ENCODE assay signal across 31 cellular contexts in the genomic region with DNA sequence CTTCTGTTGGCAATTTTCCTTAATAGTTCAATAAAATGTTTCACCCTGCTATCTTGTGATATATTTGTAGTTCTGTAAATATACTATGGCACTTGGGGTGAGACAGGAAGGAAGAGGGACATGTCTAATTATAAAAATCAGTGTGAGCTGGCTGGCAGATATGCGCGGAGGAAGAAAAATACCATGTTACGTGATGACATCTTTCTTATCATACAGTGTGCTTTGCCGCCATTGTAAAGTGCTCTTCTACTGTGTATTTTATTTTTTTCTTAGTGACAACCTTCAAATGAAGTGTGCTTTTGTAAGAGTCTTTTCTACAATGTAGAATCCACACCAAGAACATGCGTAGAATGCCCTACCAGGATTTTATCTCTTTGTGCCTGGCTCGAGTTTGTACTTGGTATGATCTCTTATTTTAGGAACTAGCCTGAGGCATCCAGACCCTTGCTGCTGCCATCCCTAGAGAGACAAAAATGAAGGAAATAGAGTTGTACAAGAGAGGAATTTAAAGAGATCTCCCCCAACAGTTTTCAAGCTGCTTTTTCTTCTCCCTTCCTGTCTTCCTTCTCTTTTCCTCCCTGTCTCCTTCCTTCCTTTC. TPM values are rescaled to one million over a fixed set of nuclear protein-coding genes. Genes with fewer than 3 reads are reported as not detected.
A peak's percentile ranks its signal among the peaks of the same experiment; 100 is the strongest.
DNase-seq lines count a peak whose midpoint lies in the region; ATAC-seq and TF ChIP-seq lines count a peak whose summit lies in the region.
"Had no signal": no experiment of that assay in that cellular context is flagged by ENCODE, and none has a peak within 500 bp of the region (broad histone marks: within the 10 kb centered on the region; RNA-seq: fewer than 3 reads in every experiment).

No MANE protein-coding gene starts in this region.

- H3K9me3 Mint-ChIP-seq in type B pancreatic cell: no peaks in the 10 kb centered on the region
- H3K9me3 Mint-ChIP-seq in activated naive CD8-positive, alpha-beta T cell treated with anti-CD3 and anti-CD28 coated beads for 36 hours: peaks cover 4% of the 10 kb centered on the region
- H3K9me3 Mint-ChIP-seq: activated CD8-positive, alpha-beta T cell treated with anti-CD3 and anti-CD28 coated beads for 36 hours; activated naive CD4-positive, alpha-beta T cell treated with anti-CD3 and anti-CD28 coated beads, Interleukin-2, amount 50 U/mL, for 72 hours; activated T-helper 17 cell treated with anti-CD3 and anti-CD28 coated beads, Interleukin-2, amount 50 U/mL, for 72 hours; CD4-positive, alpha-beta T cell; effector memory CD8-positive, alpha-beta T cell had no signal

- H3K27ac ChIP-seq in brain microvascular endothelial cell: peak overlapping the region; percentile 38
- H3K27ac ChIP-seq in lower lobe of right lung: peak overlapping the region; percentile 63
- H3K27ac ChIP-seq: A549, cardiac muscle cell, parathyroid adenoma, RWPE1, testis had no signal

- peaks cover 4% of the 10 kb centered on the region for H3K9me3 ChIP-seq in lower lobe of right lung
- H3K9me3 ChIP-seq: A549, testis had no signal

- intact Hi-C loops in left cardiac atrium (cut with DNase I) (loop anchor here in 1 of 2 donors (5.0 kb wide), 3 partner anchors 303 to 1598 kb away; no protein-coding TSS in a partner anchor), left ventricle myocardium superior (cut with micrococcal nuclease) (no loop called here), lower lobe of right lung (cut with DNase I) (no loop called here)

- H3K27me3 ChIP-seq in brain microvascular endothelial cell (replicated peaks) (no peaks in the 10 kb centered on the region), lower lobe of right lung (ENCODE audit: low read depth) (no peaks in the 10 kb centered on the region)
- H3K27me3 ChIP-seq: cardiac muscle cell, testis had no signal

- TF ChIP-seq CTCF in brain microvascular endothelial cell (IDR thresholded peaks at IDR 0.05; ENCODE audit: low read depth, low read length, missing control alignments) (no peak), lower lobe of right lung (IDR thresholded peaks at IDR 0.05) (no peak), type B pancreatic cell (conservative IDR thresholded peaks at IDR 0.05) (no peak)

- H3K36me3 ChIP-seq in brain microvascular endothelial cell (replicated peaks) (no peaks in the 10 kb centered on the region), lower lobe of right lung (no peaks in the 10 kb centered on the region)
- H3K36me3 ChIP-seq: cardiac muscle cell had no signal

- ATAC-seq in left cardiac atrium (peak; percentile 38 to 57), left ventricle myocardium superior (no peak), lower lobe of right lung (peak; percentile 29 to 71), GM18867 (IDR thresholded peaks at IDR 0.05; ENCODE audit: unreplicated experiment) (no peak)
- ATAC-seq: A549; activated CD4-positive, alpha-beta T cell treated with anti-CD3 and anti-CD28 coated beads for 36 hours; activated CD8-positive, alpha-beta T cell treated with anti-CD3 and anti-CD28 coated beads for 36 hours; activated naive CD4-positive, alpha-beta T cell treated with anti-CD3 and anti-CD28 coated beads, Interleukin-2, amount 50 U/mL, for 72 hours; activated T-helper 17 cell treated with anti-CD3 and anti-CD28 coated beads, Interleukin-2, amount 50 U/mL, for 72 hours; effector memory CD8-positive, alpha-beta T cell; stimulated activated naive CD8-positive, alpha-beta T cell treated with anti-CD3 and anti-CD28 coated beads, Interleukin-15, Interleukin-2, amounts not matched to agents 100 U/mL and 50 U/mL, for 24 hours; T-helper 17 cell had no signal

- H3K4me3 Mint-ChIP-seq in type B pancreatic cell: no peak overlapping the region
- no peak overlapping the region for H3K4me3 Mint-ChIP-seq in activated naive CD8-positive, alpha-beta T cell treated with anti-CD3 and anti-CD28 coated beads for 36 hours
- H3K4me3 Mint-ChIP-seq: activated CD4-positive, alpha-beta T cell treated with anti-CD3 and anti-CD28 coated beads for 36 hours; activated CD8-positive, alpha-beta T cell treated with anti-CD3 and anti-CD28 coated beads for 36 hours; activated T-helper 17 cell treated with anti-CD3 and anti-CD28 coated beads, Interleukin-2, amount 50 U/mL, for 72 hours; CD4-positive, alpha-beta T cell; effector memory CD8-positive, alpha-beta T cell; neural crest cell; T-helper 17 cell had no signal

- in situ Hi-C loops in brain microvascular endothelial cell (cut with HindIII; ENCODE audit: low pct_ligation_motif_present, low sequenced_read_pairs): no loop called here

- H3K4me1 ChIP-seq in lower lobe of right lung: peaks cover 4% of the 10 kb centered on the region
- H3K4me1 ChIP-seq: A549, parathyroid adenoma had no signal

- no peaks in the 10 kb centered on the region for H3K27me3 Mint-ChIP-seq in type B pancreatic cell
- peaks cover 4% of the 10 kb centered on the region for H3K27me3 Mint-ChIP-seq in activated naive CD8-positive, alpha-beta T cell treated with anti-CD3 and anti-CD28 coated beads for 36 hours
- H3K27me3 Mint-ChIP-seq: activated CD8-positive, alpha-beta T cell treated with anti-CD3 and anti-CD28 coated beads for 36 hours; activated T-helper 17 cell treated with anti-CD3 and anti-CD28 coated beads, Interleukin-2, amount 50 U/mL, for 72 hours; T-helper 17 cell had no signal

- no peaks in the 10 kb centered on the region for H3K36me3 Mint-ChIP-seq in type B pancreatic cell
- peaks cover 3% of the 10 kb centered on the region for H3K36me3 Mint-ChIP-seq in activated naive CD8-positive, alpha-beta T cell treated with anti-CD3 and anti-CD28 coated beads for 36 hours
- H3K36me3 Mint-ChIP-seq: activated naive CD4-positive, alpha-beta T cell treated with anti-CD3 and anti-CD28 coated beads, Interleukin-2, amount 50 U/mL, for 72 hours had no signal

- no peak overlapping the region for H3K4me3 ChIP-seq in brain microvascular endothelial cell (ENCODE audit: low read depth, low read length)
- H3K4me3 ChIP-seq in lower lobe of right lung: no peak overlapping the region
- H3K4me3 ChIP-seq: A549, cardiac muscle cell, lung, testis had no signal

- H3K27ac Mint-ChIP-seq in type B pancreatic cell: peak overlapping the region; percentile 62
- H3K27ac Mint-ChIP-seq in activated naive CD8-positive, alpha-beta T cell treated with anti-CD3 and anti-CD28 coated beads for 36 hours: no peak overlapping the region
- H3K27ac Mint-ChIP-seq: activated CD4-positive, alpha-beta T cell treated with anti-CD3 and anti-CD28 coated beads for 36 hours; activated CD8-positive, alpha-beta T cell treated with anti-CD3 and anti-CD28 coated beads for 36 hours; activated naive CD4-positive, alpha-beta T cell treated with anti-CD3 and anti-CD28 coated beads, Interleukin-2, amount 50 U/mL, for 72 hours; activated T-helper 17 cell treated with anti-CD3 and anti-CD28 coated beads, Interleukin-2, amount 50 U/mL, for 72 hours; CD4-positive, alpha-beta T cell; effector memory CD8-positive, alpha-beta T cell; T-helper 17 cell had no signal

- DNase-seq in left cardiac atrium (no peak), left ventricle myocardium superior (no peak), brain microvascular endothelial cell (peak; percentile 1), lower lobe of right lung (no peak), type B pancreatic cell (ENCODE audit: extremely low spot score, unreplicated experiment) (no peak), NCI-H524 treated with DMSO at 0.1 percent for 48 hours (lab: John Stamatoyannopoulos, UW) (no peak)
- DNase-seq in activated naive CD8-positive, alpha-beta T cell treated with anti-CD3 and anti-CD28 coated beads for 36 hours: no peak
- DNase-seq: activated CD4-positive, alpha-beta T cell treated with anti-CD3 and anti-CD28 coated beads for 36 hours; activated CD8-positive, alpha-beta T cell treated with anti-CD3 and anti-CD28 coated beads for 36 hours; aorta; CD4-positive, alpha-beta T cell; cortex of kidney; DMS79 treated with DMSO at 0.1 percent for 48 hours; effector memory CD8-positive, alpha-beta T cell; erythroblast; GF-D8; NCI-H146; retina; stimulated activated CD4-positive, alpha-beta T cell treated with anti-CD3 and anti-CD28 coated beads, Interleukin-1b, Interleukin-23, amount 100 ng/mL, for 48 hours; stimulated activated naive CD8-positive, alpha-beta T cell treated with anti-CD3 and anti-CD28 coated beads, Interleukin-15, Interleukin-2, amounts not matched to agents 100 U/mL and 50 U/mL, for 24 hours; T-helper 17 cell; testis had no signal

- peaks cover 22% of the 10 kb centered on the region for H3K4me1 Mint-ChIP-seq in type B pancreatic cell (ENCODE audit: unreplicated experiment)
- H3K4me1 Mint-ChIP-seq in activated naive CD8-positive, alpha-beta T cell treated with anti-CD3 and anti-CD28 coated beads for 36 hours: peaks cover 2% of the 10 kb centered on the region
- H3K4me1 Mint-ChIP-seq: activated CD4-positive, alpha-beta T cell treated with anti-CD3 and anti-CD28 coated beads for 36 hours; activated T-helper 17 cell treated with anti-CD3 and anti-CD28 coated beads, Interleukin-2, amount 50 U/mL, for 72 hours; T-helper 17 cell had no signal

RNA-seq across cellular contexts. Expression of a gene that starts 46.7 kb away (rescaled TPM):
- total RNA-seq in left cardiac atrium: 10 to 100 TPM; 20.9 to 22.5 TPM
- 25.0 TPM for total RNA-seq in left ventricle myocardium superior
- 21.6 TPM for total RNA-seq in lower lobe of right lung
- total RNA-seq in type B pancreatic cell (ENCODE audit: low replicate concordance): 29.5 and 35.1 TPM in 2 replicates
- total RNA-seq in activated naive CD8-positive, alpha-beta T cell treated with anti-CD3 and anti-CD28 coated beads for 36 hours: 10 to 100 TPM; 47.6 to 50.1 TPM

Comparison
In these comparisons a context has a peak if more than half of its experiments do, and no peak if none do; other contexts are left out.
1. ATAC-seq: peak in left cardiac atrium (2 of 2) and lower lobe of right lung (2 of 2); none in left ventricle myocardium superior (single experiment) and GM18867 (single experiment).